In the genomic region with DNA sequence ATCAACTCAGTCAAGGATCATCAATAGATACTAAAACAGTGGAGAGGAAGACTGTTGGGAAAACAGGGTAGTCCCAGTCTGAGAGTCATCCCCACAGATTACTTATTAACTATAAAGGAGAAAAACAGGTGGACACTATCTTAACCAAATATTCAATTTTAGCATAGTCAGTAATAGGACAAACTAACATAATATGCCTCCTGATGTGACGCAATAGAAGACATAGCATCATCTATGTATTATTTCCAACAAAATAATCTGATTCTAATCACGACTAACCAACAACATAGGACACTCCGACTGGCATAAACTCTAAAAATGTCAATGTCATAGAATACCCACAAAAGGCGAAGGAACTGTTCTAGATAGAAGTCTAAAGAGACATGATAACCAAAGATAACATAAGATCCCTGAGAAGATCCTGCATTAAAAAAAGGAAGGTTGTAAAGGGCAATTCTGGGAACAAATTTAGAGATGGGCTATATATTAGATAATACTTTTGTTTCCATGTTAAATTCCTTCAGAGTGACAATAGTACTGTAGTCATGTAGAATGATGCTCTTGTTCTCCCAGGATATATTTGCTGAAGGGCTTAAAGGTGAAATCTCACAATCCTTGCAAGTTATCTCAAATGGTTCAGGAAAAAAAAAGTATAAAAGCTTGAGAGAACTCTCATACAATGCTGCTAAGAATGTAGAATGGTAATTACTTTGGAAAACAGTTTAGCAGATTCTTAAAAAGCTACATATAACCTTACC, we compare ENCODE assay signal across 25 cellular contexts. TPM values are rescaled to one million over a fixed set of nuclear protein-coding genes. Genes with fewer than 3 reads are reported as not detected.
DNase-seq lines count a peak whose midpoint lies in the region; ATAC-seq, FAIRE-seq and TF ChIP-seq lines count a peak whose summit lies in the region.
"Had no signal": no experiment of that assay in that cellular context is flagged by ENCODE, and none has a peak within 500 bp of the region (broad histone marks: within the 10 kb centered on the region; RNA-seq: fewer than 3 reads in every experiment).

No MANE protein-coding gene starts in this region.

- WGBS in hepatocyte (ENCODE audit: low lambda C conversion rate, missing lambda C conversion rate), result 83% methylated on average over 4 of the region's 4 CpGs
- 30 to 32% methylated on average over 4 of the region's 4 CpGs for WGBS in pancreas, 2 donors

- intact Hi-C loops in pancreas (cut with DNase I), result no loop called here

- peak; percentile 79 to 89 (median 83) for ATAC-seq in pancreas
- no peak for ATAC-seq in HG03135 (IDR thresholded peaks at IDR 0.05; ENCODE audit: unreplicated experiment)
- no peak for ATAC-seq in GM19351 (IDR thresholded peaks at IDR 0.05; ENCODE audit: unreplicated experiment)
- ATAC-seq: naive thymus-derived CD8-positive, alpha-beta T cell; stimulated activated effector memory CD8-positive, alpha-beta T cell treated with anti-CD3 and anti-CD28 coated beads, Interleukin-12 subunit alpha, Interleukin-12 subunit beta, amount 100 ng/mL, for 72 hours had no signal

- H3K9me3 ChIP-seq in CD8-positive, alpha-beta memory T cell (ENCODE audit: low read length), result no peaks in the 10 kb centered on the region
- H3K9me3 ChIP-seq in OCI-LY1 (ENCODE audit: low read length) (no peaks in the 10 kb centered on the region), hepatocyte (ENCODE audit: low read depth) (no peaks in the 10 kb centered on the region), pancreas (no peaks in the 10 kb centered on the region)
- H3K9me3 ChIP-seq: MG63, sigmoid colon, thoracic aorta had no signal

- H3K36me3 Mint-ChIP-seq in CD8-positive, alpha-beta memory T cell, result peaks cover 0 to 3% (median 2%) of the 10 kb centered on the region in 3 donors

- CTCF ChIA-PET in CD8-positive, alpha-beta memory T cell (lab: Charles Lee), result interaction anchor here (1.2 kb wide), 1 partner anchor 11 kb away, joined by 3 read pairs; no protein-coding TSS in a partner anchor

- no peaks in the 10 kb centered on the region for H3K27me3 Mint-ChIP-seq in CD8-positive, alpha-beta memory T cell
- H3K27me3 Mint-ChIP-seq: naive thymus-derived CD8-positive, alpha-beta T cell had no signal

- no peak overlapping the region for H3K4me2 ChIP-seq in OCI-LY1 (ENCODE audit: low read length)
- H3K4me2 ChIP-seq in hepatocyte, result peak overlapping the region; percentile 28

- H3K27ac ChIP-seq in CD8-positive, alpha-beta memory T cell (ENCODE audit: low read depth, low read length), result no peak overlapping the region
- H3K27ac ChIP-seq in OCI-LY1 (ENCODE audit: low read depth, low read length, poor library complexity, severe bottlenecking), result peak overlapping the region; percentile 33
- H3K27ac ChIP-seq in hepatocyte, result peak overlapping the region; percentile 42
- H3K27ac ChIP-seq in pancreas, result peak overlapping the region in 2 of 4 donors; percentile 38 to 53
- H3K27ac ChIP-seq: cardiac muscle cell, parathyroid adenoma, thoracic aorta had no signal

- H3K4me1 Mint-ChIP-seq in CD8-positive, alpha-beta memory T cell, result peaks cover 57 to 77% (median 71%) of the 10 kb centered on the region in 3 donors

- TF ChIP-seq CTCF in OCI-LY1 (IDR thresholded peaks at IDR 0.05; ENCODE audit: low read length), result no peak
- no peak for TF ChIP-seq CTCF in hepatocyte (IDR thresholded peaks at IDR 0.05; ENCODE audit: poor library complexity)
- TF ChIP-seq CTCF in pancreas (IDR thresholded peaks at IDR 0.05), result no peak

- H3K4me3 Mint-ChIP-seq in CD8-positive, alpha-beta memory T cell, result no peak overlapping the region
- H3K4me3 Mint-ChIP-seq: naive thymus-derived CD8-positive, alpha-beta T cell; stimulated activated effector memory CD8-positive, alpha-beta T cell treated with anti-CD3 and anti-CD28 coated beads, Interleukin-12 subunit alpha, Interleukin-12 subunit beta, amount 100 ng/mL, for 72 hours had no signal

- no peak overlapping the region for H2AFZ ChIP-seq in OCI-LY1 (ENCODE audit: low read length)
- H2AFZ ChIP-seq in hepatocyte, result no peak overlapping the region
- H2AFZ ChIP-seq: parathyroid adenoma had no signal

- H3K79me2 ChIP-seq in OCI-LY1 (ENCODE audit: insufficient read depth, low read length) (peaks cover 88% of the 10 kb centered on the region), hepatocyte (peaks cover 100% of the 10 kb centered on the region)

- no peaks in the 10 kb centered on the region for H3K9me3 Mint-ChIP-seq in CD8-positive, alpha-beta memory T cell
- H3K9me3 Mint-ChIP-seq: naive thymus-derived CD8-positive, alpha-beta T cell; stimulated activated effector memory CD8-positive, alpha-beta T cell treated with anti-CD3 and anti-CD28 coated beads, Interleukin-12 subunit alpha, Interleukin-12 subunit beta, amount 100 ng/mL, for 72 hours had no signal

- H3F3A ChIP-seq in OCI-LY1 (ENCODE audit: insufficient read depth, low read length), result peaks cover 5% of the 10 kb centered on the region; the same call in 1 of the 2 replicates

- FAIRE-seq in pancreas (lab: Jason Lieb, UNC), result no peak
- FAIRE-seq: endothelial cell of umbilical vein had no signal

- H3K27ac Mint-ChIP-seq in CD8-positive, alpha-beta memory T cell, result peak overlapping the region in 5 of 8 donors; percentile 10 to 93 (median 17)
- H3K27ac Mint-ChIP-seq: stimulated activated effector memory CD8-positive, alpha-beta T cell treated with anti-CD3 and anti-CD28 coated beads, Interleukin-12 subunit alpha, Interleukin-12 subunit beta, amount 100 ng/mL, for 72 hours had no signal

- no peaks in the 10 kb centered on the region for H3K36me3 ChIP-seq in CD8-positive, alpha-beta memory T cell (ENCODE audit: insufficient read depth, low read length)
- H3K36me3 ChIP-seq in OCI-LY1 (ENCODE audit: insufficient read depth, low read length) (peaks cover 28% of the 10 kb centered on the region), hepatocyte (replicated peaks; ENCODE audit: insufficient read depth, low read depth) (no peaks in the 10 kb centered on the region), pancreas (no peaks in the 10 kb centered on the region)
- H3K36me3 ChIP-seq: cardiac muscle cell, MG63, sigmoid colon, thoracic aorta had no signal

- H3K9ac ChIP-seq in OCI-LY1 (ENCODE audit: low read length), result no peak overlapping the region
- H3K9ac ChIP-seq: parathyroid adenoma had no signal

- H3K27me3 ChIP-seq in CD8-positive, alpha-beta memory T cell (ENCODE audit: insufficient read depth, low read length, poor library complexity, severe bottlenecking), result no peaks in the 10 kb centered on the region
- H3K27me3 ChIP-seq in OCI-LY1 (ENCODE audit: insufficient read depth, low read length) (no peaks in the 10 kb centered on the region), hepatocyte (no peaks in the 10 kb centered on the region), pancreas (no peaks in the 10 kb centered on the region)
- H3K27me3 ChIP-seq: cardiac muscle cell, MG63, sigmoid colon had no signal

- H3K4me3 ChIP-seq in CD8-positive, alpha-beta memory T cell (ENCODE audit: low read length), result no peak overlapping the region
- no peak overlapping the region for H3K4me3 ChIP-seq in OCI-LY1 (ENCODE audit: low read depth, low read length, poor library complexity, severe bottlenecking)
- H3K4me3 ChIP-seq in hepatocyte, result no peak overlapping the region
- no peak overlapping the region for H3K4me3 ChIP-seq in pancreas
- H3K4me3 ChIP-seq: cardiac muscle cell, MG63, sigmoid colon, thoracic aorta had no signal

- H4K20me1 ChIP-seq in OCI-LY1 (ENCODE audit: insufficient read depth, low read length) (no peaks in the 10 kb centered on the region), hepatocyte (ENCODE audit: insufficient read depth, poor library complexity, severe bottlenecking) (peaks cover 5% of the 10 kb centered on the region)

- POLR2A ChIA-PET in CD8-positive, alpha-beta memory T cell (lab: Charles Lee), result no interaction called here

- DNase-seq in CD8-positive, alpha-beta memory T cell, result no peak
- no peak for DNase-seq in hepatocyte (ENCODE audit: low spot score)
- no peak for DNase-seq in pancreas
- no peak for DNase-seq in NCI-H748 treated with DMSO at 0.1 percent for 48 hours (lab: John Stamatoyannopoulos, UW)
- DNase-seq: activated CD8-positive, alpha-beta memory T cell treated with anti-CD3 and anti-CD28 coated beads, Interleukin-2, amount 50 U/mL, for 48 hours; activated effector memory CD4-positive, alpha-beta T cell treated with anti-CD3 and anti-CD28 coated beads, Interleukin-2, amount 50 U/mL, for 16 hours; amniotic stem cell; dermis blood vessel endothelial cell; EL; HCEC 1CT; mesendoderm; MG63; naive thymus-derived CD8-positive, alpha-beta T cell; NCI-H146; NCI-H526; SHP77; sigmoid colon had no signal

- H3K9me2 ChIP-seq in OCI-LY1 (ENCODE audit: low read depth, low read length) (no peaks in the 10 kb centered on the region), hepatocyte (replicated peaks; ENCODE audit: insufficient read depth) (no peaks in the 10 kb centered on the region)

- H3K4me1 ChIP-seq in CD8-positive, alpha-beta memory T cell (ENCODE audit: insufficient read depth, low read length), result peaks cover 52% of the 10 kb centered on the region
- H3K4me1 ChIP-seq in OCI-LY1 (ENCODE audit: insufficient read depth, low read length, severe bottlenecking) (peaks cover 68% of the 10 kb centered on the region), hepatocyte (ENCODE audit: insufficient read depth) (peaks cover 27% of the 10 kb centered on the region), pancreas (peaks cover 19 to 46% (median 35%) of the 10 kb centered on the region in 3 donors)

RNA-seq across cellular contexts. Expression of a gene that starts 28.9 kb away (rescaled TPM):
- total RNA-seq in CD8-positive, alpha-beta memory T cell, result 10 to 100 TPM; 53.3 to 61.9 TPM
- 18.8 TPM for polyA plus RNA-seq in CD8-positive, alpha-beta memory T cell
- total RNA-seq in hepatocyte (55.0 and 61.3 TPM in 2 replicates), pancreas (10 to 100 TPM; 18.7 to 32.9 (median 25.2) TPM)
- polyA plus RNA-seq in hepatocyte (12.7 and 17.8 TPM in 2 replicates), pancreas (10 to 100 TPM; 14.6 to 16.7 TPM)

Comparison
In these comparisons a context has a peak if more than half of its experiments do, and no peak if none do; other contexts are left out.
1. ATAC-seq: peak in pancreas (4 of 4); none in HG03135 (single experiment) and GM19351 (single experiment).